In the genomic region with DNA sequence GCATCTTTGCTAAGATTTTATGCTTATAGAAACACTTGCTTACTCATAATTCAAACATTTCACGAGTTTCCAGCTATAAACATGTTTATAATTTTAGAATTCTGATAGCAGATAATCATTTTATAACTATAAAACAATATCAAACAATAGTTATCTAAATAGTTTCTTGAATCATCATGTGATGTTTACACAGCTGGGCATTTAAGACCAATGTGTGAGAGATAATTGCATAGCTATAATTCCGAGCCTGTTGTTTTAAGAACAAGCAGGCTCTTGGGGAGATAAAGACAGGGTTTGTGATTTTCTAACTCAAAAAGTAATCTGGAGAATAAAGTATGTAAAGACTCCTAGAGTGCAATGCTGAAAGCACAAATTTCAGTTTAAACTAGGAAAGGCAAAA, we compare ENCODE assay signal across 22 cellular contexts.
DNase-seq lines count a peak whose midpoint lies in the region; ATAC-seq, FAIRE-seq and TF ChIP-seq lines count a peak whose summit lies in the region.
"Had no signal": no experiment of that assay in that cellular context is flagged by ENCODE, and none has a peak within 500 bp of the region (broad histone marks: within the 10 kb centered on the region; RNA-seq: fewer than 3 reads in every experiment).

No MANE protein-coding gene starts in this region.

- H3K9me3 ChIP-seq in mucosa of descending colon: no peaks in the 10 kb centered on the region
- H3K9me3 ChIP-seq: gastroesophageal sphincter had no signal

- peak; percentile 92 for FAIRE-seq in endometrium (lab: Jason Lieb, UNC)
- FAIRE-seq: H1, RCC 7860 had no signal

- H3K4me3 ChIP-seq in LNCaP clone FGC (ENCODE audit: low read depth, low read length) (no peak overlapping the region), mucosa of descending colon (no peak overlapping the region)
- H3K4me3 ChIP-seq: gastroesophageal sphincter had no signal

- peak; percentile 80 for DNase-seq in LNCaP clone FGC (ENCODE audit: low read depth)
- peak; percentile 13 for DNase-seq in NCI-H748 treated with DMSO at 0.1 percent for 48 hours (lab: John Stamatoyannopoulos, UW)
- DNase-seq in mucosa of descending colon: peak in 1 of 3 donors; percentile 23
- DNase-seq in T-helper 2 cell: no peak
- DNase-seq in RPMI8226: no peak
- no peak for DNase-seq in islet precursor cell
- DNase-seq: activated CD4-positive, alpha-beta T cell treated with anti-CD3 and anti-CD28 coated beads, Interleukin-2, amount 50 U/mL, for 48 hours; activated gamma-delta T cell treated with Interleukin-2 at 50 U/mL for 16 hours; activated T-cell treated with anti-CD3 and anti-CD28 coated beads for 4 hours; amniotic stem cell; GDM1; left cardiac atrium; NCI-H1048; nephron progenitor cell; NK-92 treated with Interleukin-12 subunit alpha and Interleukin-12 subunit beta, amount 100 ng/mL, for 24 hours; stimulated activated CD4-positive, alpha-beta T cell treated with anti-CD3 and anti-CD28 coated beads, Interleukin-2, amount 100 ng/mL, for 48 hours; stimulated activated naive CD4-positive, alpha-beta T cell treated with Interleukin-2 at 50 U/mL for 16 hours had no signal

- no peak for TF ChIP-seq CTCF in LNCaP clone FGC (IDR thresholded peaks at IDR 0.05; ENCODE audit: control insufficient read depth, extremely low read depth, insufficient read depth)
- no peak for TF ChIP-seq CTCF in mucosa of descending colon (IDR thresholded peaks at IDR 0.05)

- no peaks in the 10 kb centered on the region for H3K4me1 ChIP-seq in mucosa of descending colon (ENCODE audit: low read depth)
- H3K4me1 ChIP-seq: gastroesophageal sphincter had no signal

- intact Hi-C loops in mucosa of descending colon (cut with DNase I, micrococcal nuclease): no loop called here

- ATAC-seq in mucosa of descending colon: peak; percentile 57
- ATAC-seq: gastroesophageal sphincter, left cardiac atrium, WTC11 had no signal

- no peaks in the 10 kb centered on the region for H3K36me3 ChIP-seq in mucosa of descending colon (ENCODE audit: low read depth)
- H3K36me3 ChIP-seq: gastroesophageal sphincter had no signal

Comparison
In these comparisons a context has a peak if more than half of its experiments do, and no peak if none do; other contexts are left out.
1. DNase-seq: peak in LNCaP clone FGC (single experiment) and NCI-H748 treated with DMSO at 0.1 percent for 48 hours (single experiment); none in T-helper 2 cell (0 of 5), RPMI8226 (single experiment) and islet precursor cell (single experiment).